ENCODE assay signal across 12 cellular contexts in genomic region chr9:114694719-114695269, GRCh38. TPM values are rescaled to one million over a fixed set of nuclear protein-coding genes. Genes with fewer than 3 reads are reported as not detected.
DNase-seq lines count a peak whose midpoint lies in the region; ATAC-seq and TF ChIP-seq lines count a peak whose summit lies in the region.
"Had no signal": no experiment of that assay in that cellular context is flagged by ENCODE, and none has a peak within 500 bp of the region (broad histone marks: within the 10 kb centered on the region; RNA-seq: fewer than 3 reads in every experiment).

No MANE protein-coding gene starts in this region.

- H3K27me3 ChIP-seq in gastrocnemius medialis, result no peaks in the 10 kb centered on the region

- no peaks in the 10 kb centered on the region for H3K4me1 ChIP-seq in gastrocnemius medialis

- H3K36me3 ChIP-seq in gastrocnemius medialis, result no peaks in the 10 kb centered on the region

- no peaks in the 10 kb centered on the region for H3K9me3 ChIP-seq in gastrocnemius medialis

- TF ChIP-seq POLR2A in gastrocnemius medialis (IDR thresholded peaks at IDR 0.05), result no peak

- peak overlapping the region; percentile 85 for H3K27ac Mint-ChIP-seq in activated T-helper 2 cell treated with anti-CD3 and anti-CD28 coated beads, Interferon-gamma antibody, Interleukin-2, Interleukin-4, amounts not matched to agents 10 μg/mL and 5 μg/mL and 100 μg/mL, durations not matched to agents 14 hours and 24 hours and 36 hours
- H3K27ac Mint-ChIP-seq: immature natural killer cell had no signal

- intact Hi-C loops in activated T-helper 2 cell treated with anti-CD3 and anti-CD28 coated beads, Interferon-gamma antibody, Interleukin-2, Interleukin-4, amounts not matched to agents 10 μg/mL and 5 μg/mL and 100 μg/mL, durations not matched to agents 14 hours and 24 hours and 36 hours (cut with micrococcal nuclease), result loop anchor here (5.0 to 10.0 kb wide), 3 partner anchors 153 to 1940 kb away; partner anchors contain the start of gene SNX30
- intact Hi-C loops in gastrocnemius medialis (cut with DNase I; ENCODE audit: low total_unique reads), result no loop called here

- in situ Hi-C loops in GM13977 (cut with MboI; ENCODE audit: low pct_unique_long_range_greater_than_20kb, low sequenced_read_pairs, unreplicated experiment) (loop anchor here (25.0 kb wide), 2 partner anchors 518 to 818 kb away; no protein-coding TSS in a partner anchor), gastrocnemius medialis (cut with MboI; ENCODE audit: low sequenced_read_pairs in 4 of 4) (loop anchor here in 1 of 4 donors (25.0 kb wide), 1 partner anchor 818 kb away; no protein-coding TSS in a partner anchor)

- DNase-seq in GM13977 (ENCODE audit: low spot score) (peak; percentile 36), DMS153 (lab: John Stamatoyannopoulos, UW) (no peak), gastrocnemius medialis (no peak), SW 1271 (lab: John Stamatoyannopoulos, UW) (no peak), iPS-NIHi7 (ENCODE audit: extremely low spot score) (no peak)
- DNase-seq in activated T-helper 2 cell treated with anti-CD3 and anti-CD28 coated beads, Interferon-gamma antibody, Interleukin-2, Interleukin-4, amounts not matched to agents 10 μg/mL and 5 μg/mL and 100 μg/mL, durations not matched to agents 14 hours and 24 hours and 36 hours (ENCODE audit: low spot score), result peak; percentile 40
- DNase-seq: DMS 273 treated with DMSO at 0.1 percent for 48 hours; effector CD4-positive, alpha-beta T cell; immature natural killer cell; nucleus accumbens had no signal

- H3K27me3 Mint-ChIP-seq in activated T-helper 2 cell treated with anti-CD3 and anti-CD28 coated beads, Interferon-gamma antibody, Interleukin-2, Interleukin-4, amounts not matched to agents 10 μg/mL and 5 μg/mL and 100 μg/mL, durations not matched to agents 14 hours and 24 hours and 36 hours (ENCODE audit: low read depth), result no peaks in the 10 kb centered on the region

- TF ChIP-seq CTCF in GM13977 (IDR thresholded peaks at IDR 0.05; ENCODE audit: extremely low read depth, insufficient read depth, missing control alignments) (no peak), gastrocnemius medialis (IDR thresholded peaks at IDR 0.05 in 4 of 5, conservative IDR thresholded peaks at IDR 0.05 in 1 of 5) (no peak)

- peaks cover 94% of the 10 kb centered on the region for H3K4me1 Mint-ChIP-seq in activated T-helper 2 cell treated with anti-CD3 and anti-CD28 coated beads, Interferon-gamma antibody, Interleukin-2, Interleukin-4, amounts not matched to agents 10 μg/mL and 5 μg/mL and 100 μg/mL, durations not matched to agents 14 hours and 24 hours and 36 hours (ENCODE audit: low read depth)

- no peak overlapping the region for H3K4me3 ChIP-seq in gastrocnemius medialis

- no peak overlapping the region for H3K27ac ChIP-seq in gastrocnemius medialis

- peaks cover 24% of the 10 kb centered on the region for H3K36me3 Mint-ChIP-seq in activated T-helper 2 cell treated with anti-CD3 and anti-CD28 coated beads, Interferon-gamma antibody, Interleukin-2, Interleukin-4, amounts not matched to agents 10 μg/mL and 5 μg/mL and 100 μg/mL, durations not matched to agents 14 hours and 24 hours and 36 hours (ENCODE audit: low read depth)
- H3K36me3 Mint-ChIP-seq: immature natural killer cell had no signal

- no peak overlapping the region for H3K4me3 Mint-ChIP-seq in activated T-helper 2 cell treated with anti-CD3 and anti-CD28 coated beads, Interferon-gamma antibody, Interleukin-2, Interleukin-4, amounts not matched to agents 10 μg/mL and 5 μg/mL and 100 μg/mL, durations not matched to agents 14 hours and 24 hours and 36 hours (ENCODE audit: low read depth)
- H3K4me3 Mint-ChIP-seq: immature natural killer cell had no signal

- no peaks in the 10 kb centered on the region for H3K9me3 Mint-ChIP-seq in activated T-helper 2 cell treated with anti-CD3 and anti-CD28 coated beads, Interferon-gamma antibody, Interleukin-2, Interleukin-4, amounts not matched to agents 10 μg/mL and 5 μg/mL and 100 μg/mL, durations not matched to agents 14 hours and 24 hours and 36 hours
- H3K9me3 Mint-ChIP-seq: immature natural killer cell had no signal

- ATAC-seq in GM19397 (IDR thresholded peaks at IDR 0.05; ENCODE audit: unreplicated experiment) (peak; percentile 29), HG03045 (IDR thresholded peaks at IDR 0.05; ENCODE audit: unreplicated experiment) (peak; percentile 39), gastrocnemius medialis (no peak)

RNA-seq across cellular contexts. Expression of gene TEX48, which starts 12.8 kb away (rescaled TPM):
- 0.41 and 0.68 TPM in 2 replicates for total RNA-seq in activated T-helper 2 cell treated with anti-CD3 and anti-CD28 coated beads, Interferon-gamma antibody, Interleukin-2, Interleukin-4, amounts not matched to agents 10 μg/mL and 5 μg/mL and 100 μg/mL, durations not matched to agents 14 hours and 24 hours and 36 hours
- not detected for total RNA-seq in gastrocnemius medialis

RNA-seq across cellular contexts. Expression of gene TEX53, which starts 37.2 kb away (rescaled TPM):
- total RNA-seq in activated T-helper 2 cell treated with anti-CD3 and anti-CD28 coated beads, Interferon-gamma antibody, Interleukin-2, Interleukin-4, amounts not matched to agents 10 μg/mL and 5 μg/mL and 100 μg/mL, durations not matched to agents 14 hours and 24 hours and 36 hours, result not detected in 2 replicates
- not detected for total RNA-seq in gastrocnemius medialis

Comparison
In these comparisons a context has a peak if more than half of its experiments do, and no peak if none do; other contexts are left out.
1. DNase-seq: peak in GM13977 (single experiment) and activated T-helper 2 cell treated with anti-CD3 and anti-CD28 coated beads, Interferon-gamma antibody, Interleukin-2, Interleukin-4, amounts not matched to agents 10 μg/mL and 5 μg/mL and 100 μg/mL, durations not matched to agents 14 hours and 24 hours and 36 hours (single experiment); none in DMS153 (single experiment), gastrocnemius medialis (0 of 2), SW 1271 (0 of 2) and iPS-NIHi7 (single experiment).
2. ATAC-seq: peak in GM19397 (single experiment) and HG03045 (single experiment); none in gastrocnemius medialis (0 of 2).